23 cellular contexts compared by ENCODE assay signal in genomic region chr3:128499724-128500275, GRCh38. TPM values are rescaled to one million over a fixed set of nuclear protein-coding genes. Genes with fewer than 3 reads are reported as not detected.
DNase-seq lines count a peak whose midpoint lies in the region; ATAC-seq, FAIRE-seq and TF ChIP-seq lines count a peak whose summit lies in the region.
"Had no signal": no experiment of that assay in that cellular context is flagged by ENCODE, and none has a peak within 500 bp of the region (broad histone marks: within the 10 kb centered on the region; RNA-seq: fewer than 3 reads in every experiment).

No MANE protein-coding gene starts in this region.

- POLR2A ChIA-PET in K562 (lab: Yijun Ruan, JAX), result interaction anchor here (0.9 to 1.5 kb wide), 3 partner anchors 11 to 33 kb away, joined by 3 to 8 read pairs (median 4); no protein-coding TSS in a partner anchor
- POLR2A ChIA-PET in OCI-LY7 (lab: Charles Lee), result interaction anchor here (0.6 kb wide), 1 partner anchor 780 kb away, joined by 3 read pairs; no protein-coding TSS in a partner anchor

- H3K27me3 ChIP-seq in K562 (ENCODE audit: control insufficient read depth in 2 of 2, insufficient read depth in 2 of 2, low read length in 2 of 2), result no peaks in the 10 kb centered on the region

- H3K9me1 ChIP-seq in K562 (ENCODE audit: control insufficient read depth, insufficient read depth, low read length), result peaks cover 5% of the 10 kb centered on the region

- H3K36me3 ChIP-seq in K562 (ENCODE audit: control insufficient read depth, insufficient read depth, low read length), result peaks cover 26% of the 10 kb centered on the region; the same call in 2 of the 3 replicates
- H3K36me3 ChIP-seq in OCI-LY7 (ENCODE audit: insufficient read depth, low read length), result no peaks in the 10 kb centered on the region
- H3K36me3 ChIP-seq: ascending aorta, sigmoid colon, tibial nerve had no signal

- BruUV-seq in K562 (replicated peaks; lab: Mats Ljungman, UMichigan), result no TSS peak
- BruUV-seq in OCI-LY7 (replicated peaks; lab: Mats Ljungman, UMichigan), result no TSS peak

- TF ChIP-seq RAD21 in K562 (CRISPR knock-in tag; conservative IDR thresholded peaks at IDR 0.05 in 1 of 2, IDR thresholded peaks at IDR 0.05 in 1 of 2), result no peak

- no peak overlapping the region for H2AFZ ChIP-seq in K562 (ENCODE audit: low read depth, low read length)
- H2AFZ ChIP-seq in OCI-LY7 (ENCODE audit: low read length), result no peak overlapping the region

- peak; percentile 52 for DNase-seq in EL
- DNase-seq in HTR-8/SVneo (ENCODE audit: insufficient read length, low spot score), result no peak
- no peak for DNase-seq in K562 (ENCODE audit: extremely low read depth in 1 of 4, low spot score in 3 of 4)
- DNase-seq in left lobe of liver (ENCODE audit: low spot score), result peak; percentile 16
- DNase-seq in GF-D8 (lab: John Stamatoyannopoulos, UW), result no peak
- DNase-seq in OCI-LY7 (ENCODE audit: low spot score), result no peak
- DNase-seq in activated naive CD4-positive, alpha-beta T cell treated with anti-CD3 and anti-CD28 coated beads, Interleukin-2, amount 50 U/mL, for 16 hours, result no peak
- DNase-seq in NCI-H1436 (lab: John Stamatoyannopoulos, UW), result no peak
- DNase-seq: activated CD4-positive, alpha-beta T cell treated with anti-CD3 and anti-CD28 coated beads, Interleukin-2, amount 10 ng/mL, durations not matched to agents 7 days and 5 days; CD4-positive, alpha-beta T cell; NCI-H1930; NCI-H2227 treated with DMSO at 0.1 percent for 48 hours; posterior cingulate gyrus; Right ventricle myocardium superior had no signal

- 88% methylated on average over 3 of the region's 4 CpGs for WGBS in K562 (ENCODE audit: insufficient coverage, low coverage, missing lambda C conversion rate)

- CTCF ChIA-PET in K562 (lab: Yijun Ruan, JAX; ENCODE audit: low intra/inter-chr PET ratio) (no interaction called here), OCI-LY7 (lab: Charles Lee; ENCODE audit: unreplicated experiment) (no interaction called here)

- no peak for TF ChIP-seq POLR2A in K562 (conservative IDR thresholded peaks at IDR 0.05)

- H3K79me2 ChIP-seq in K562 (ENCODE audit: control insufficient read depth, insufficient read depth, low read length), result peaks cover 30% of the 10 kb centered on the region
- no peaks in the 10 kb centered on the region for H3K79me2 ChIP-seq in OCI-LY7 (ENCODE audit: insufficient read depth, low read depth, low read length)

- H3K4me3 ChIP-seq in K562 (no peak overlapping the region), OCI-LY7 (ENCODE audit: low read depth, low read length, poor library complexity, severe bottlenecking) (no peak overlapping the region)
- H3K4me3 ChIP-seq: ascending aorta, sigmoid colon, tibial nerve had no signal

- peaks cover 32 to 55% of the 10 kb centered on the region in 2 experiments for H3K4me1 ChIP-seq in K562 (replicated peaks in 1 of 2; ENCODE audit: control insufficient read depth in 2 of 2, insufficient read depth in 2 of 2, low read length in 2 of 2)
- H3K4me1 ChIP-seq in OCI-LY7 (ENCODE audit: insufficient read depth, low read length, poor library complexity, severe bottlenecking), result no peaks in the 10 kb centered on the region

- no peaks in the 10 kb centered on the region for H3K9me2 ChIP-seq in OCI-LY7 (ENCODE audit: insufficient read depth, low read length)

- H3K27ac ChIP-seq in K562 (ENCODE audit: extremely low read depth, low read depth, low read length), result no peak overlapping the region
- no peak overlapping the region for H3K27ac ChIP-seq in OCI-LY7 (ENCODE audit: low read depth, low read length, poor library complexity, severe bottlenecking)
- H3K27ac ChIP-seq: ascending aorta, epithelial cell of prostate, sigmoid colon, tibial nerve had no signal

- H3K4me2 ChIP-seq in K562 (ENCODE audit: insufficient read depth, low read length) (no peak overlapping the region), OCI-LY7 (ENCODE audit: low read length) (no peak overlapping the region)

- H3K9ac ChIP-seq in K562 (ENCODE audit: insufficient read depth in 1 of 2, low read depth in 2 of 2, low read length in 2 of 2), result no peak overlapping the region

- no peak for TF ChIP-seq EP300 in K562 (IDR thresholded peaks at IDR 0.05; ENCODE audit: low read length)

- no peaks in the 10 kb centered on the region for H3K9me3 ChIP-seq in K562 (replicated peaks; ENCODE audit: control insufficient read depth, insufficient read depth, low read depth, low read length)
- no peaks in the 10 kb centered on the region for H3K9me3 ChIP-seq in OCI-LY7 (ENCODE audit: low read length)
- H3K9me3 ChIP-seq: ascending aorta, sigmoid colon, tibial nerve had no signal

- peaks cover 5% of the 10 kb centered on the region; the same call in 1 of the 2 replicates for H4K20me1 ChIP-seq in K562 (replicated peaks; ENCODE audit: control insufficient read depth, insufficient read depth, low read length)
- H4K20me1 ChIP-seq in OCI-LY7 (ENCODE audit: insufficient read depth, low read length), result no peaks in the 10 kb centered on the region

- ATAC-seq in K562, result no peak
- ATAC-seq in left lobe of liver, result no peak
- ATAC-seq: activated naive CD4-positive, alpha-beta T cell treated with anti-CD3 and anti-CD28 coated beads, Interleukin-2, amount 50 U/mL, for 72 hours had no signal

- intact Hi-C loops in K562 (cut with micrococcal nuclease) (loop anchor here (5.0 to 10.0 kb wide), 5 partner anchors 48 to 425 kb away; no protein-coding TSS in a partner anchor), OCI-LY7 (cut with micrococcal nuclease; ENCODE audit: unreplicated experiment) (loop anchor here (5.0 kb wide), 2 partner anchors 272 to 402 kb away; no protein-coding TSS in a partner anchor)

- in situ Hi-C loops in K562 (cut with MboI), result no loop called here

- FAIRE-seq in HTR-8/SVneo (lab: Jason Lieb, UNC) (peak; percentile 66), K562 (lab: Jason Lieb, UNC) (peak; percentile 60)

- no peak for TF ChIP-seq CTCF in K562 (IDR thresholded peaks at IDR 0.05 in 2 of 3, conservative IDR thresholded peaks at IDR 0.05 in 1 of 3; ENCODE audit: insufficient read depth in 2 of 3, low read depth in 1 of 3, low read length in 3 of 3)
- TF ChIP-seq CTCF in OCI-LY7 (conservative IDR thresholded peaks at IDR 0.05; ENCODE audit: low read length), result no peak

TF ChIP-seq in K562, 482 proteins besides CTCF, POLR2A, EP300 and RAD21 (continues in another document):
- TF ChIP-seq C11orf30 (IDR thresholded peaks at IDR 0.05; ENCODE audit: low read depth), result peak; percentile 25; the same call in 1 of the 2 replicates

RNA-seq across cellular contexts. Expression of gene GATA2, which starts 6.8 kb away (rescaled TPM):
- total RNA-seq in K562 (2011; cell fraction: chromatin; rRNA removed; ENCODE audit: low replicate concordance), result 49.8 and 107 TPM in 2 replicates
- total RNA-seq in K562 (2011; cell fraction: nucleolus; rRNA removed), result 84.0 and 88.4 TPM in 2 replicates
- 50.5 and 57.9 TPM in 2 replicates for total RNA-seq in K562 (2011; cell fraction: nucleoplasm; rRNA removed)
- total RNA-seq in K562 (2014; rRNA removed) (86.9 and 125 TPM in 2 replicates), K562 (2014; rRNA removed; fragmentation: Illumina TruSeq; extraction: Trizol) (32.6 and 32.8 TPM in 2 replicates), K562 (2015; rRNA removed; fragmentation: Illumina TruSeq; extraction: Trizol) (50.8 and 55.3 TPM in 2 replicates), K562 (2021) (215 and 218 TPM in 2 replicates), left lobe of liver (1.3 TPM), OCI-LY7 (2022) (not detected in 2 replicates)
- polyA plus RNA-seq in K562 (2011; rRNA removed) (28.9 and 29.6 TPM in 2 replicates), K562 (2014; fragmentation: Illumina TruSeq; extraction: Trizol) (74.6 and 129 TPM in 2 replicates), K562 (2014; fragmentation: Nextera tagmentation; extraction: Ambion mirVana) (10 to 100 TPM in 1 of 2 experiments, 1 to 10 TPM in 1; 8.5 to 11.6 TPM), K562 (2014; rRNA removed) (113 and 118 TPM in 2 replicates)
- polyA plus RNA-seq in K562 (2011; cell fraction: cytosol; rRNA removed), result 29.6 and 67.6 TPM in 2 replicates
- polyA plus RNA-seq in K562 (2011; cell fraction: nucleus; rRNA removed), result 108 and 210 TPM in 2 replicates
- polyA plus RNA-seq in K562 (2012), result 126 and 159 TPM in 2 replicates
- polyA minus RNA-seq in K562 (2011; rRNA and poly(A)+ RNA removed), result 12.2 and 21.4 TPM in 2 replicates
- 57.2 and 76.2 TPM in 2 replicates for polyA minus RNA-seq in K562 (2011; cell fraction: cytosol; rRNA and poly(A)+ RNA removed)
- 42.5 and 50.0 TPM in 2 replicates for polyA minus RNA-seq in K562 (2011; cell fraction: nucleus; rRNA and poly(A)+ RNA removed)
- total RNA-seq in OCI-LY7 (2014; rRNA removed; shearing (Covaris generic)), result not detected in 2 replicates
- total RNA-seq: activated CD4-positive, alpha-beta T cell treated with anti-CD3 and anti-CD28 coated beads, Interleukin-2, amount 10 ng/mL, durations not matched to agents 7 days and 5 days had no signal

RNA-seq across cellular contexts. Expression of gene DNAJB8, which starts 33.1 kb away (rescaled TPM):
- not detected in 2 replicates for total RNA-seq in K562 (2011; cell fraction: chromatin; rRNA removed; ENCODE audit: low replicate concordance)
- not detected in 2 replicates for total RNA-seq in K562 (2011; cell fraction: nucleolus; rRNA removed)
- total RNA-seq in K562 (2011; cell fraction: nucleoplasm; rRNA removed), result not detected in 2 replicates
- 0.04 TPM in 1 of 2 replicates, not detected in the other for total RNA-seq in K562 (2014; rRNA removed)
- not detected in 2 replicates for total RNA-seq in K562 (2014; rRNA removed; fragmentation: Illumina TruSeq; extraction: Trizol)
- total RNA-seq in K562 (2015; rRNA removed; fragmentation: Illumina TruSeq; extraction: Trizol), result not detected in 2 replicates
- not detected in 2 replicates for total RNA-seq in K562 (2021)
- not detected in 2 replicates for polyA plus RNA-seq in K562 (2011; rRNA removed)
- polyA plus RNA-seq in K562 (2011; cell fraction: cytosol; rRNA removed), result not detected in 2 replicates
- polyA plus RNA-seq in K562 (2011; cell fraction: nucleus; rRNA removed), result not detected in 2 replicates
- polyA plus RNA-seq in K562 (2012), result not detected in 2 replicates
- not detected in 2 replicates for polyA plus RNA-seq in K562 (2014; fragmentation: Illumina TruSeq; extraction: Trizol)
- not detected for polyA plus RNA-seq in K562 (2014; fragmentation: Nextera tagmentation; extraction: Ambion mirVana)
- not detected in 2 replicates for polyA plus RNA-seq in K562 (2014; rRNA removed)
- polyA minus RNA-seq in K562 (2011; rRNA and poly(A)+ RNA removed), result not detected in 2 replicates
- not detected in 2 replicates for polyA minus RNA-seq in K562 (2011; cell fraction: cytosol; rRNA and poly(A)+ RNA removed)
- polyA minus RNA-seq in K562 (2011; cell fraction: nucleus; rRNA and poly(A)+ RNA removed), result not detected in 2 replicates
- total RNA-seq in left lobe of liver, result not detected
- not detected in 2 replicates for total RNA-seq in OCI-LY7 (2014; rRNA removed; shearing (Covaris generic))
- total RNA-seq in OCI-LY7 (2022), result not detected in 2 replicates
- total RNA-seq: activated CD4-positive, alpha-beta T cell treated with anti-CD3 and anti-CD28 coated beads, Interleukin-2, amount 10 ng/mL, durations not matched to agents 7 days and 5 days; activated naive CD4-positive, alpha-beta T cell treated with anti-CD3 and anti-CD28 coated beads, Interleukin-2, amount 50 U/mL, for 72 hours; ascending aorta; CD4-positive, alpha-beta T cell; fibroblast of villous mesenchyme; HT-29; liver; neural crest cell; Right ventricle myocardium superior; sigmoid colon; tibial nerve had no signal
- polyA plus RNA-seq: liver, sigmoid colon had no signal

Comparison
In these comparisons a context has a peak if more than half of its experiments do, and no peak if none do; other contexts are left out.
1. DNase-seq: peak in EL (single experiment) and left lobe of liver (single experiment); none in HTR-8/SVneo (single experiment), K562 (0 of 4), GF-D8 (single experiment), OCI-LY7 (single experiment), activated naive CD4-positive, alpha-beta T cell treated with anti-CD3 and anti-CD28 coated beads, Interleukin-2, amount 50 U/mL, for 16 hours (single experiment) and NCI-H1436 (single experiment).
2. RNA of gene GATA2, which starts 6.8 kb away (total RNA-seq): 32.6 to 218 TPM in K562; 1.3 TPM in left lobe of liver (single experiment) and not detected in OCI-LY7; every median in the first group is over 10 times any median in the second.